In genomic region chr13:92173254-92173653, GRCh38 we compare ENCODE assay signal across 34 cellular contexts.
"Had no signal": no experiment of that assay in that cellular context is flagged by ENCODE, and none has a peak within 500 bp of the region (broad histone marks: within the 10 kb centered on the region; RNA-seq: fewer than 3 reads in every experiment).

No MANE protein-coding gene starts in this region.

- FAIRE-seq: astrocyte, bronchial epithelial cell had no signal

- H3K4me3 ChIP-seq: adrenal gland, ascending aorta, body of pancreas, breast epithelium, cardiac muscle cell had no signal

- H3K27ac ChIP-seq: adrenal gland, ascending aorta, body of pancreas, brain microvascular endothelial cell, breast epithelium, cardiac muscle cell had no signal

- H3K9me3 ChIP-seq: adrenal gland, ascending aorta, body of pancreas, breast epithelium had no signal

- H3K4me1 ChIP-seq: adrenal gland, ascending aorta, body of pancreas, breast epithelium had no signal

- ATAC-seq: activated naive CD4-positive, alpha-beta T cell treated with anti-CD3 and anti-CD28 coated beads, Interleukin-2, amount 50 U/mL, for 72 hours; activated naive CD8-positive, alpha-beta T cell treated with anti-CD3 and anti-CD28 coated beads, Interleukin-2, amount 50 U/mL, for 24 hours; activated T-cell treated with anti-CD3 and anti-CD28 coated beads, Interleukin-2, amount 50 U/mL, for 4 hours; activated T-cell treated with anti-CD3 and anti-CD28 coated beads, Interleukin-2, amount 50 U/mL, for 72 hours; activated T-helper 17 cell treated with anti-CD3 and anti-CD28 coated beads, Interleukin-2, amount 50 U/mL, for 72 hours; body of pancreas had no signal

- DNase-seq: activated effector memory CD4-positive, alpha-beta T cell treated with anti-CD3 and anti-CD28 coated beads, Interleukin-2, amount 50 U/mL, for 16 hours; activated effector memory CD4-positive, alpha-beta T cell treated with Interleukin-2 at 50 U/mL for 16 hours; activated gamma-delta T cell; activated gamma-delta T cell treated with Interleukin-2 at 50 U/mL for 16 hours; activated naive CD4-positive, alpha-beta T cell; activated naive CD4-positive, alpha-beta T cell treated with anti-CD3 and anti-CD28 coated beads for 36 hours; activated naive CD4-positive, alpha-beta T cell treated with anti-CD3 and anti-CD28 coated beads, Interleukin-2, amount 10 ng/mL, durations not matched to agents 7 days and 5 days; activated naive CD4-positive, alpha-beta T cell treated with anti-CD3 and anti-CD28 coated beads, Interleukin-2, amount 50 U/mL, for 16 hours; activated naive CD4-positive, alpha-beta T cell treated with Interleukin-2 at 50 U/mL for 16 hours; activated naive CD8-positive, alpha-beta T cell treated with anti-CD3 and anti-CD28 coated beads for 36 hours; activated naive CD8-positive, alpha-beta T cell treated with anti-CD3 and anti-CD28 coated beads, Interleukin-2, amount 10 ng/mL, durations not matched to agents 7 days and 5 days; activated naive CD8-positive, alpha-beta T cell treated with anti-CD3 and anti-CD28 coated beads, Interleukin-2, amount 50 U/mL, for 24 hours; activated T-cell treated with anti-CD3 and anti-CD28 coated beads, Interleukin-2, amount 50 U/mL, for 1 hour; activated T-cell treated with anti-CD3 and anti-CD28 coated beads, Interleukin-2, amount 50 U/mL, for 24 hours; activated T-cell treated with anti-CD3 and anti-CD28 coated beads, Interleukin-2, amount 50 U/mL, for 4 hours; activated T-cell treated with anti-CD3 and anti-CD28 coated beads, Interleukin-2, amount 50 U/mL, for 48 hours; activated T-cell treated with anti-CD3 and anti-CD28 coated beads, Interleukin-2, amount 50 U/mL, for 72 hours; adrenal gland; amniotic stem cell; amygdala; anterior cingulate cortex; aorta; body of pancreas; brain microvascular endothelial cell; caudate nucleus; central memory CD4-positive, alpha-beta T cell; cerebellar nuclear complex had no signal

- H3K36me3 ChIP-seq: adrenal gland, ascending aorta, brain microvascular endothelial cell, breast epithelium, cardiac muscle cell had no signal

- H3K27me3 ChIP-seq: adrenal gland, ascending aorta, body of pancreas, brain microvascular endothelial cell, breast epithelium, cardiac muscle cell had no signal
